ENCODE assay signal across 7 cellular contexts in the genomic region with DNA sequence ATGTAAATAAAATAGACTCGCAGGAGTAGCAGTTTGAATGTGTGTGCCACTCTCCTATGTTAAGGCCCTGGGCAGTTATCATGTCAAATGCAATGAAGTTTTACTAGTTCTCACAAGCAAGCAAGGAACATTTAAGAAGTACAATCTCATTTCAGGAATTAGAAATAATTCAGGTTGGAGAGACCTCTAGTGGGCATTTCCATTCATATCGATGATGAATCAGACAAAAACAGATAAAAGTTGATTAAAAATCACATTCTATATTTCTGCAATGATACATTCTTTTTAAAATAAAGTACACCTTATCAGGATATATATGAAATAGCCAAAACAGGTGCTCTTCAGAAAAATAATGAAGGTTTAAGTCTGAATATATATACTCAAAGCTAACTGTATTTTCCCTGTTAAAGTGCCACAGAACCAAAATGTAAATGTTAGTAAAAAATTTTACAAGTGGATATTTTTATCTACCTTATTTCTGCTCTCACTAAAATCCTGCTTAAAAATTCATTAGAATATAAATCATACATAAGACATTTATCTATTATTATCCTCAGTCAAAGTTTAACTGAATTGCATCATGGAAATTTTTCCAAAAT.
A peak's percentile ranks its signal among the peaks of the same experiment; 100 is the strongest.
DNase-seq lines count a peak whose midpoint lies in the region; TF ChIP-seq lines count a peak whose summit lies in the region.

No MANE protein-coding gene starts in this region.

- H3K79me2 ChIP-seq in mesendoderm (ENCODE audit: control insufficient read depth, insufficient read depth, low read length), result no peaks in the 10 kb centered on the region

- no peak overlapping the region for H2BK120ac ChIP-seq in mesendoderm (ENCODE audit: low read depth, low read length)

- no peak overlapping the region for H3K4me3 Mint-ChIP-seq in immature natural killer cell

- DNase-seq in ELR (ENCODE audit: low read depth) (peak; percentile 2), Kasumi-1 (lab: John Stamatoyannopoulos, UW) (peak; percentile 28 to 52), astrocyte of the cerebellum (ENCODE audit: low read depth) (no peak), mesendoderm (peak; percentile 11), HPDE6-E6E7 (ENCODE audit: extremely low spot score) (no peak), NCI-H526 treated with DMSO at 0.1 percent for 48 hours (lab: John Stamatoyannopoulos, UW) (no peak), immature natural killer cell (no peak)

- H3K4me1 Mint-ChIP-seq in immature natural killer cell, result no peaks in the 10 kb centered on the region

- H3K27ac ChIP-seq in mesendoderm (ENCODE audit: low read depth, low read length), result no peak overlapping the region

- H2BK5ac ChIP-seq in mesendoderm (ENCODE audit: low read length), result no peak overlapping the region

- no peaks in the 10 kb centered on the region for H3K79me1 ChIP-seq in mesendoderm (ENCODE audit: low read length)

- H3K4me3 ChIP-seq in astrocyte of the cerebellum (ENCODE audit: low read depth, low read length) (no peak overlapping the region), mesendoderm (ENCODE audit: low read length) (no peak overlapping the region)

- H2AK5ac ChIP-seq in mesendoderm (ENCODE audit: low read length), result no peak overlapping the region

- H3K9ac ChIP-seq in mesendoderm (ENCODE audit: low read length), result no peak overlapping the region

- no peak overlapping the region for H2BK15ac ChIP-seq in mesendoderm (replicated peaks; ENCODE audit: low read depth)

- in situ Hi-C loops in astrocyte of the cerebellum (cut with HindIII; ENCODE audit: low sequenced_read_pairs), result no loop called here

- no peaks in the 10 kb centered on the region for H3K36me3 ChIP-seq in mesendoderm (ENCODE audit: control insufficient read depth, insufficient read depth, low read length)

- no peak overlapping the region for H3K27ac Mint-ChIP-seq in immature natural killer cell

- H4K5ac ChIP-seq in mesendoderm (ENCODE audit: low read length), result no peak overlapping the region

- H3K23ac ChIP-seq in mesendoderm (ENCODE audit: low read length), result no peak overlapping the region

- H3K18ac ChIP-seq in mesendoderm (ENCODE audit: low read length), result no peak overlapping the region

- H3K36me3 Mint-ChIP-seq in immature natural killer cell, result no peaks in the 10 kb centered on the region

- no peak overlapping the region for H3K4ac ChIP-seq in mesendoderm (ENCODE audit: low read depth, low read length)

- H3K4me2 ChIP-seq in mesendoderm (ENCODE audit: low read length), result no peak overlapping the region

- peaks cover 0 to 3% (median 0%) of the 10 kb centered on the region in 3 donors for H3K27me3 Mint-ChIP-seq in immature natural killer cell (ENCODE audit: low read depth in 3 of 3)

- H3K27me3 ChIP-seq in mesendoderm (ENCODE audit: insufficient read depth, low read length, poor library complexity), result no peaks in the 10 kb centered on the region

- H3K56ac ChIP-seq in mesendoderm (ENCODE audit: low read length), result no peak overlapping the region

- no peak overlapping the region for H4K8ac ChIP-seq in mesendoderm (ENCODE audit: low read depth, low read length)

- H3K4me1 ChIP-seq in mesendoderm (ENCODE audit: control insufficient read depth, low read depth, low read length), result no peaks in the 10 kb centered on the region

- peak; percentile 22 for TF ChIP-seq CTCF in astrocyte of the cerebellum (IDR thresholded peaks at IDR 0.05; ENCODE audit: low read depth, low read length, missing control alignments)

- WGBS in mesendoderm (ENCODE audit: extremely low coverage, insufficient coverage, low lambda C conversion rate), result no CpG with 5 or more reads among the region's 2 CpGs

- peaks cover 0 to 3% (median 0%) of the 10 kb centered on the region in 6 donors for H3K9me3 Mint-ChIP-seq in immature natural killer cell

Comparison
In these comparisons a context has a peak if more than half of its experiments do, and no peak if none do; other contexts are left out.
1. DNase-seq: peak in ELR (single experiment), Kasumi-1 (2 of 2) and mesendoderm (single experiment); none in astrocyte of the cerebellum (single experiment), HPDE6-E6E7 (single experiment), NCI-H526 treated with DMSO at 0.1 percent for 48 hours (single experiment) and immature natural killer cell (0 of 3).